In genomic region chr1:101309334-101310221, GRCh38 we compare ENCODE assay signal across 8 cellular contexts.
DNase-seq lines count a peak whose midpoint lies in the region; ATAC-seq and TF ChIP-seq lines count a peak whose summit lies in the region.

No MANE protein-coding gene starts in this region.

- H4K20me1 ChIP-seq in OCI-LY1 (ENCODE audit: insufficient read depth, low read length) = no peaks in the 10 kb centered on the region

- H3K27ac ChIP-seq in OCI-LY1 (ENCODE audit: low read depth, low read length, poor library complexity, severe bottlenecking) = peak overlapping the region; percentile 57
- peak overlapping the region in 2 of 5 donors; percentile 6 to 43 for H3K27ac ChIP-seq in stomach

- H3K9ac ChIP-seq in OCI-LY1 (ENCODE audit: low read length) = peak overlapping the region; percentile 44; the same call in 1 of the 2 replicates

- H3K27me3 Mint-ChIP-seq in activated T-cell treated with anti-CD3 and anti-CD28 coated beads, Interleukin-2, amount 50 U/mL, for 72 hours (ENCODE audit: low read depth) = no peaks in the 10 kb centered on the region
- peaks cover 21% of the 10 kb centered on the region for H3K27me3 Mint-ChIP-seq in nephron (ENCODE audit: low read depth)

- no peaks in the 10 kb centered on the region for H3K9me3 Mint-ChIP-seq in activated T-cell treated with anti-CD3 and anti-CD28 coated beads, Interleukin-2, amount 50 U/mL, for 72 hours
- H3K9me3 Mint-ChIP-seq in nephron = no peaks in the 10 kb centered on the region

- peak; percentile 85 for DNase-seq in CMK (ENCODE audit: low read depth)
- DNase-seq in activated T-cell treated with anti-CD3 and anti-CD28 coated beads, Interleukin-2, amount 50 U/mL, for 72 hours = peak; percentile 71 to 74
- DNase-seq in fibroblast of mammary gland (ENCODE audit: low read depth) = peak; percentile 53
- peak; percentile 60 for DNase-seq in stomach

- H2AFZ ChIP-seq in OCI-LY1 (ENCODE audit: low read length) = no peak overlapping the region

- peak overlapping the region; percentile 90 for H3K4me2 ChIP-seq in OCI-LY1 (ENCODE audit: low read length)

- H3K36me3 ChIP-seq in OCI-LY1 (ENCODE audit: insufficient read depth, low read length) (no peaks in the 10 kb centered on the region), stomach (no peaks in the 10 kb centered on the region)

- H3K36me3 Mint-ChIP-seq in activated T-cell treated with anti-CD3 and anti-CD28 coated beads, Interleukin-2, amount 50 U/mL, for 72 hours (ENCODE audit: insufficient read depth in 2 of 2) = no peaks in the 10 kb centered on the region
- H3K36me3 Mint-ChIP-seq in nephron (ENCODE audit: low read depth) = no peaks in the 10 kb centered on the region

- WGBS in stomach, 5 donors = 7 to 14% (median 9%) methylated on average over 37 of the region's 37 CpGs

- peak; percentile 54 for ATAC-seq in GM19397 (IDR thresholded peaks at IDR 0.05; ENCODE audit: unreplicated experiment)
- peak; percentile 26 for ATAC-seq in HG03558 (IDR thresholded peaks at IDR 0.05; ENCODE audit: extremely low read depth, unreplicated experiment)
- peak; percentile 59 to 67 for ATAC-seq in activated T-cell treated with anti-CD3 and anti-CD28 coated beads, Interleukin-2, amount 50 U/mL, for 72 hours (replicated peaks in 1 of 2)

- H3K27ac Mint-ChIP-seq in activated T-cell treated with anti-CD3 and anti-CD28 coated beads, Interleukin-2, amount 50 U/mL, for 72 hours = peak overlapping the region; percentile 43
- H3K27ac Mint-ChIP-seq in nephron = peak overlapping the region; percentile 46 to 77 (median 67)

- H3K79me2 ChIP-seq in OCI-LY1 (ENCODE audit: insufficient read depth, low read length) = no peaks in the 10 kb centered on the region

- H3F3A ChIP-seq in OCI-LY1 (ENCODE audit: insufficient read depth, low read length) = no peaks in the 10 kb centered on the region

- TF ChIP-seq EP300 in stomach (IDR thresholded peaks at IDR 0.05) = no peak

- H3K27me3 ChIP-seq in OCI-LY1 (ENCODE audit: insufficient read depth, low read length) (no peaks in the 10 kb centered on the region), stomach (no peaks in the 10 kb centered on the region)

- H3K4me3 ChIP-seq in OCI-LY1 (ENCODE audit: low read depth, low read length, poor library complexity, severe bottlenecking) = peak overlapping the region; percentile 55
- H3K4me3 ChIP-seq in fibroblast of mammary gland (ENCODE audit: control insufficient read depth, low read depth, low read length) = no peak overlapping the region
- H3K4me3 ChIP-seq in stomach = peak overlapping the region; percentile 29 to 48 (median 36)

- H3K4me1 ChIP-seq in OCI-LY1 (ENCODE audit: insufficient read depth, low read length, severe bottlenecking) = peaks cover 54% of the 10 kb centered on the region
- peaks cover 4 to 17% (median 11%) of the 10 kb centered on the region in 4 donors for H3K4me1 ChIP-seq in stomach

- H3K9me2 ChIP-seq in OCI-LY1 (ENCODE audit: low read depth, low read length) = no peaks in the 10 kb centered on the region

- H3K9me3 ChIP-seq in OCI-LY1 (ENCODE audit: low read length) = no peaks in the 10 kb centered on the region
- no peaks in the 10 kb centered on the region for H3K9me3 ChIP-seq in stomach

- no peak for TF ChIP-seq POLR2A in stomach (IDR thresholded peaks at IDR 0.05)

- intact Hi-C loops in stomach (cut with DNase I; ENCODE audit: low total_unique reads) = loop anchor here (5.0 kb wide), 1 partner anchor 48 kb away; no protein-coding TSS in a partner anchor

- peaks cover 73% of the 10 kb centered on the region for H3K4me1 Mint-ChIP-seq in activated T-cell treated with anti-CD3 and anti-CD28 coated beads, Interleukin-2, amount 50 U/mL, for 72 hours (ENCODE audit: low read depth)
- H3K4me1 Mint-ChIP-seq in nephron = peaks cover 19% of the 10 kb centered on the region

- TF ChIP-seq CTCF in OCI-LY1 (IDR thresholded peaks at IDR 0.05; ENCODE audit: low read length) (peak; percentile 94), fibroblast of mammary gland (conservative IDR thresholded peaks at IDR 0.05; ENCODE audit: control insufficient read depth, insufficient read depth, low read depth, low read length) (peak; percentile 93), nephron (IDR thresholded peaks at IDR 0.05; ENCODE audit: unreplicated experiment in 3 of 3) (peak; percentile 87 to 89 (median 88)), stomach (IDR thresholded peaks at IDR 0.05) (peak in 5 of 7 experiments; percentile 29 to 77 (median 74))

- H3K4me3 Mint-ChIP-seq in activated T-cell treated with anti-CD3 and anti-CD28 coated beads, Interleukin-2, amount 50 U/mL, for 72 hours = peak overlapping the region; percentile 88 to 90
- H3K4me3 Mint-ChIP-seq in nephron = peak overlapping the region; percentile 73 to 81 (median 78)
